In genomic region chr1:23020731-23021130, GRCh38 we compare ENCODE assay signal across 1 cellular context.
TF ChIP-seq lines count a peak whose summit lies in the region.

No MANE protein-coding gene starts in this region.

TF ChIP-seq in GM12878, 131 proteins besides CTCF, POLR2A, EP300 and RAD21:
- no peak for TF ChIP-seq SPI1 (IDR thresholded peaks at IDR 0.05; ENCODE audit: borderline replicate concordance, insufficient read depth, low read depth, low read length)
- TF ChIP-seq GABPA (IDR thresholded peaks at IDR 0.05; ENCODE audit: low read depth), result no peak
- no peak for TF ChIP-seq FOS (IDR thresholded peaks at IDR 0.05; ENCODE audit: borderline replicate concordance, extremely low read depth, insufficient read length)
- TF ChIP-seq IRF4 (IDR thresholded peaks at IDR 0.05; ENCODE audit: low read depth, low read length), result no peak
- TF ChIP-seq TAF1 (IDR thresholded peaks at IDR 0.05; ENCODE audit: borderline replicate concordance, low read depth, low read length), result no peak
- no peak for TF ChIP-seq EGR1 (IDR thresholded peaks at IDR 0.05; ENCODE audit: borderline replicate concordance in 1 of 2, low read depth in 2 of 2, low read length in 2 of 2)
- TF ChIP-seq SRF (IDR thresholded peaks at IDR 0.05; ENCODE audit: low read depth in 2 of 2, low read length in 2 of 2), result no peak
- no peak for TF ChIP-seq EED (IDR thresholded peaks at IDR 0.05; ENCODE audit: low read depth)
- no peak for TF ChIP-seq CREM (IDR thresholded peaks at IDR 0.05; ENCODE audit: low read depth)
- TF ChIP-seq SMAD5 (IDR thresholded peaks at IDR 0.05; ENCODE audit: low read depth), result no peak
- TF ChIP-seq HDAC2 (IDR thresholded peaks at IDR 0.05), result no peak
- no peak for TF ChIP-seq ZNF384 (IDR thresholded peaks at IDR 0.05; ENCODE audit: borderline replicate concordance, low read depth, low read length)
- TF ChIP-seq IKZF2 (IDR thresholded peaks at IDR 0.05), result no peak
- no peak for TF ChIP-seq PAX8 (IDR thresholded peaks at IDR 0.05)
- TF ChIP-seq, protein P1, sequence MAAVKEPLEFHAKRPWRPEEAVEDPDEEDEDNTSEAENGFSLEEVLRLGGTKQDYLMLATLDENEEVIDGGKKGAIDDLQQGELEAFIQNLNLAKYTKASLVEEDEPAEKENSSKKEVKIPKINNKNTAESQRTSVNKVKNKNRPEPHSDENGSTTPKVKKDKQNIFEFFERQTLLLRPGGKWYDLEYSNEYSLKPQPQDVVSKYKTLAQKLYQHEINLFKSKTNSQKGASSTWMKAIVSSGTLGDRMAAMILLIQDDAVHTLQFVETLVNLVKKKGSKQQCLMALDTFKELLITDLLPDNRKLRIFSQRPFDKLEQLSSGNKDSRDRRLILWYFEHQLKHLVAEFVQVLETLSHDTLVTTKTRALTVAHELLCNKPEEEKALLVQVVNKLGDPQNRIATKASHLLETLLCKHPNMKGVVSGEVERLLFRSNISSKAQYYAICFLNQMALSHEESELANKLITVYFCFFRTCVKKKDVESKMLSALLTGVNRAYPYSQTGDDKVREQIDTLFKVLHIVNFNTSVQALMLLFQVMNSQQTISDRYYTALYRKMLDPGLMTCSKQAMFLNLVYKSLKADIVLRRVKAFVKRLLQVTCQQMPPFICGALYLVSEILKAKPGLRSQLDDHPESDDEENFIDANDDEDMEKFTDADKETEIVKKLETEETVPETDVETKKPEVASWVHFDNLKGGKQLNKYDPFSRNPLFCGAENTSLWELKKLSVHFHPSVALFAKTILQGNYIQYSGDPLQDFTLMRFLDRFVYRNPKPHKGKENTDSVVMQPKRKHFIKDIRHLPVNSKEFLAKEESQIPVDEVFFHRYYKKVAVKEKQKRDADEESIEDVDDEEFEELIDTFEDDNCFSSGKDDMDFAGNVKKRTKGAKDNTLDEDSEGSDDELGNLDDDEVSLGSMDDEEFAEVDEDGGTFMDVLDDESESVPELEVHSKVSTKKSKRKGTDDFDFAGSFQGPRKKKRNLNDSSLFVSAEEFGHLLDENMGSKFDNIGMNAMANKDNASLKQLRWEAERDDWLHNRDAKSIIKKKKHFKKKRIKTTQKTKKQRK (IDR thresholded peaks at IDR 0.05; ENCODE audit: low read depth, low read length), result no peak
- no peak for TF ChIP-seq SIX5 (IDR thresholded peaks at IDR 0.05; ENCODE audit: low read depth, low read length, severe bottlenecking)
